Comparison of ENCODE assay signal across 9 cellular contexts in the genomic region with DNA sequence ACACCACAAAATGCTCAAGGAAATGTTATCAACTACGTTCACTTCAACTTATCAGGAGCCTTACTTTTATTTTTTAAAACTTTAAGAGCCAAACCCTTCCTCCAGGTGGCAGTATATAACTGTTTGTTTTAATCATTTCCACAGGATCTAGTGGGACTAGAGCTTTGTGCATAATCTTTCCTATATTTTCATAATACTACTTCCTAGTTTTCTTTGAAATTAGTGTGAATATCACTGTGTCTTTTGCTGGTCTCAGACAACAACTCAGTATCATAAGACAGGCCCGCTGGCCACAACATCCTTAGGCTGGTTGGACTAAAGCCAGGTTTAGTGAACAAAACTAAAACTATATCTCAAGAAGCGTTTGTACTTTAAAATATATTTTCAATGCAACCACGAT.
DNase-seq lines count a peak whose midpoint lies in the region; TF ChIP-seq lines count a peak whose summit lies in the region.
"Had no signal": no experiment of that assay in that cellular context is flagged by ENCODE, and none has a peak within 500 bp of the region (broad histone marks: within the 10 kb centered on the region; RNA-seq: fewer than 3 reads in every experiment).

No MANE protein-coding gene starts in this region.

- peaks cover 44% of the 10 kb centered on the region for H3K36me3 Mint-ChIP-seq in activated T-helper 1 cell treated with anti-CD3 and anti-CD28 coated beads, Interleukin-12 subunit alpha, Interleukin-12 subunit beta, Interleukin-2, Interleukin-4 antibody, amounts not matched to agents 30 ng/mL and 10 ng/mL and 1 ng/mL, durations not matched to agents 14 hours and 24 hours and 36 hours (ENCODE audit: low read depth)
- peaks cover 4% of the 10 kb centered on the region for H3K36me3 Mint-ChIP-seq in activated T-helper 2 cell treated with anti-CD3 and anti-CD28 coated beads, Interferon-gamma antibody, Interleukin-2, Interleukin-4, amounts not matched to agents 10 μg/mL and 5 μg/mL and 100 μg/mL, durations not matched to agents 14 hours and 24 hours and 36 hours (ENCODE audit: low read depth)

- no peak overlapping the region for H3K4me3 Mint-ChIP-seq in activated T-helper 1 cell treated with anti-CD3 and anti-CD28 coated beads, Interleukin-12 subunit alpha, Interleukin-12 subunit beta, Interleukin-2, Interleukin-4 antibody, amounts not matched to agents 30 ng/mL and 10 ng/mL and 1 ng/mL, durations not matched to agents 14 hours and 24 hours and 36 hours
- H3K4me3 Mint-ChIP-seq in activated T-helper 2 cell treated with anti-CD3 and anti-CD28 coated beads, Interferon-gamma antibody, Interleukin-2, Interleukin-4, amounts not matched to agents 10 μg/mL and 5 μg/mL and 100 μg/mL, durations not matched to agents 14 hours and 24 hours and 36 hours (ENCODE audit: low read depth), result no peak overlapping the region

- no peaks in the 10 kb centered on the region for H3K9me3 Mint-ChIP-seq in activated T-helper 1 cell treated with anti-CD3 and anti-CD28 coated beads, Interleukin-12 subunit alpha, Interleukin-12 subunit beta, Interleukin-2, Interleukin-4 antibody, amounts not matched to agents 30 ng/mL and 10 ng/mL and 1 ng/mL, durations not matched to agents 14 hours and 24 hours and 36 hours
- H3K9me3 Mint-ChIP-seq in activated T-helper 2 cell treated with anti-CD3 and anti-CD28 coated beads, Interferon-gamma antibody, Interleukin-2, Interleukin-4, amounts not matched to agents 10 μg/mL and 5 μg/mL and 100 μg/mL, durations not matched to agents 14 hours and 24 hours and 36 hours, result no peaks in the 10 kb centered on the region

- CTCF ChIA-PET in HEK293 (lab: Yijun Ruan, JAX), result interaction anchor here (0.5 to 10.3 kb wide), 41 partner anchors 9 to 1160 kb away, joined by 3 to 161 read pairs (median 3); no protein-coding TSS in a partner anchor

- intact Hi-C loops in activated T-helper 1 cell treated with anti-CD3 and anti-CD28 coated beads, Interleukin-12 subunit alpha, Interleukin-12 subunit beta, Interleukin-2, Interleukin-4 antibody, amounts not matched to agents 30 ng/mL and 10 ng/mL and 1 ng/mL, durations not matched to agents 14 hours and 24 hours and 36 hours (cut with micrococcal nuclease), result loop anchor here (1.0 to 5.0 kb wide), 5 partner anchors 96 to 459 kb away; a partner anchor contains a TSS
- intact Hi-C loops in activated T-helper 2 cell treated with anti-CD3 and anti-CD28 coated beads, Interferon-gamma antibody, Interleukin-2, Interleukin-4, amounts not matched to agents 10 μg/mL and 5 μg/mL and 100 μg/mL, durations not matched to agents 14 hours and 24 hours and 36 hours (cut with micrococcal nuclease), result loop anchor here (1.0 kb wide), 2 partner anchors 382 to 406 kb away; no protein-coding TSS in a partner anchor

- peaks cover 11% of the 10 kb centered on the region; the same call in 1 of the 2 replicates for H3K4me1 ChIP-seq in HEK293 (ENCODE audit: control insufficient read depth, insufficient read depth, low read length)

- peaks cover 46% of the 10 kb centered on the region for H3K4me1 Mint-ChIP-seq in activated T-helper 1 cell treated with anti-CD3 and anti-CD28 coated beads, Interleukin-12 subunit alpha, Interleukin-12 subunit beta, Interleukin-2, Interleukin-4 antibody, amounts not matched to agents 30 ng/mL and 10 ng/mL and 1 ng/mL, durations not matched to agents 14 hours and 24 hours and 36 hours (ENCODE audit: low read depth)
- peaks cover 39% of the 10 kb centered on the region for H3K4me1 Mint-ChIP-seq in activated T-helper 2 cell treated with anti-CD3 and anti-CD28 coated beads, Interferon-gamma antibody, Interleukin-2, Interleukin-4, amounts not matched to agents 10 μg/mL and 5 μg/mL and 100 μg/mL, durations not matched to agents 14 hours and 24 hours and 36 hours (ENCODE audit: low read depth)

- POLR2A ChIA-PET in HEK293 (lab: Yijun Ruan, JAX), result no interaction called here

- TF ChIP-seq CTCF in C4-2B (conservative IDR thresholded peaks at IDR 0.05), result peak; percentile 72
- no peak for TF ChIP-seq CTCF in HEK293 (tag by site-specific recombination; IDR thresholded peaks at IDR 0.05)

- no peaks in the 10 kb centered on the region for H3K9me3 ChIP-seq in HEK293 (ENCODE audit: control insufficient read depth, insufficient read depth, low read depth, low read length)

- no peaks in the 10 kb centered on the region for H3K27me3 Mint-ChIP-seq in activated T-helper 1 cell treated with anti-CD3 and anti-CD28 coated beads, Interleukin-12 subunit alpha, Interleukin-12 subunit beta, Interleukin-2, Interleukin-4 antibody, amounts not matched to agents 30 ng/mL and 10 ng/mL and 1 ng/mL, durations not matched to agents 14 hours and 24 hours and 36 hours (ENCODE audit: insufficient read depth)
- H3K27me3 Mint-ChIP-seq in activated T-helper 2 cell treated with anti-CD3 and anti-CD28 coated beads, Interferon-gamma antibody, Interleukin-2, Interleukin-4, amounts not matched to agents 10 μg/mL and 5 μg/mL and 100 μg/mL, durations not matched to agents 14 hours and 24 hours and 36 hours (ENCODE audit: low read depth), result no peaks in the 10 kb centered on the region

- DNase-seq in NCI-H748 treated with DMSO at 0.1 percent for 48 hours (lab: John Stamatoyannopoulos, UW) (peak; percentile 43), brain pericyte (ENCODE audit: low read depth, low spot score) (peak; percentile 39), left kidney (ENCODE audit: low read depth, low spot score) (peak; percentile 77), UCSD-AML1 (lab: John Stamatoyannopoulos, UW; ENCODE audit: unreplicated experiment) (no peak)
- no peak for DNase-seq in activated T-helper 1 cell treated with anti-CD3 and anti-CD28 coated beads, Interleukin-12 subunit alpha, Interleukin-12 subunit beta, Interleukin-2, Interleukin-4 antibody, amounts not matched to agents 30 ng/mL and 10 ng/mL and 1 ng/mL, durations not matched to agents 14 hours and 24 hours and 36 hours (ENCODE audit: low spot score)
- no peak for DNase-seq in activated T-helper 2 cell treated with anti-CD3 and anti-CD28 coated beads, Interferon-gamma antibody, Interleukin-2, Interleukin-4, amounts not matched to agents 10 μg/mL and 5 μg/mL and 100 μg/mL, durations not matched to agents 14 hours and 24 hours and 36 hours (ENCODE audit: low spot score)

- H3K27ac ChIP-seq in C4-2B (no peak overlapping the region), HEK293 (ENCODE audit: extremely low read depth, low read depth, low read length) (no peak overlapping the region)
- H3K27ac ChIP-seq: HL-60 had no signal

- H3K4me3 ChIP-seq in HEK293 (ENCODE audit: low read depth, low read length), result no peak overlapping the region

- peaks cover 4% of the 10 kb centered on the region in 2 experiments; a peak in 2 of 3 replicates for H3K36me3 ChIP-seq in HEK293 (ENCODE audit: control insufficient read depth in 2 of 2, insufficient read depth in 1 of 2, low read length in 2 of 2)

- H3K27ac Mint-ChIP-seq in activated T-helper 1 cell treated with anti-CD3 and anti-CD28 coated beads, Interleukin-12 subunit alpha, Interleukin-12 subunit beta, Interleukin-2, Interleukin-4 antibody, amounts not matched to agents 30 ng/mL and 10 ng/mL and 1 ng/mL, durations not matched to agents 14 hours and 24 hours and 36 hours, result no peak overlapping the region
- H3K27ac Mint-ChIP-seq in activated T-helper 2 cell treated with anti-CD3 and anti-CD28 coated beads, Interferon-gamma antibody, Interleukin-2, Interleukin-4, amounts not matched to agents 10 μg/mL and 5 μg/mL and 100 μg/mL, durations not matched to agents 14 hours and 24 hours and 36 hours, result no peak overlapping the region

TF ChIP-seq in HEK293, 187 proteins besides CTCF, POLR2A, EP300 and RAD21:
- TF ChIP-seq ZNF10 (tag by site-specific recombination; IDR thresholded peaks at IDR 0.05) (peak; percentile 48; the same call in 1 of the 2 replicates), ZBTB48 (tag by site-specific recombination; IDR thresholded peaks at IDR 0.05) (no peak), ZNF184 (tag by site-specific recombination; IDR thresholded peaks at IDR 0.05) (no peak), ZXDB (tag by site-specific recombination; IDR thresholded peaks at IDR 0.05) (no peak), ZNF596 (tag by site-specific recombination; IDR thresholded peaks at IDR 0.05) (no peak), ZNF654 (tag by site-specific recombination; IDR thresholded peaks at IDR 0.05; ENCODE audit: low read depth) (peak; percentile 60)
- TF ChIP-seq, protein P1, sequence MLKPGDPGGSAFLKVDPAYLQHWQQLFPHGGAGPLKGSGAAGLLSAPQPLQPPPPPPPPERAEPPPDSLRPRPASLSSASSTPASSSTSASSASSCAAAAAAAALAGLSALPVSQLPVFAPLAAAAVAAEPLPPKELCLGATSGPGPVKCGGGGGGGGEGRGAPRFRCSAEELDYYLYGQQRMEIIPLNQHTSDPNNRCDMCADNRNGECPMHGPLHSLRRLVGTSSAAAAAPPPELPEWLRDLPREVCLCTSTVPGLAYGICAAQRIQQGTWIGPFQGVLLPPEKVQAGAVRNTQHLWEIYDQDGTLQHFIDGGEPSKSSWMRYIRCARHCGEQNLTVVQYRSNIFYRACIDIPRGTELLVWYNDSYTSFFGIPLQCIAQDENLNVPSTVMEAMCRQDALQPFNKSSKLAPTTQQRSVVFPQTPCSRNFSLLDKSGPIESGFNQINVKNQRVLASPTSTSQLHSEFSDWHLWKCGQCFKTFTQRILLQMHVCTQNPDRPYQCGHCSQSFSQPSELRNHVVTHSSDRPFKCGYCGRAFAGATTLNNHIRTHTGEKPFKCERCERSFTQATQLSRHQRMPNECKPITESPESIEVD (tag by site-specific recombination; IDR thresholded peaks at IDR 0.05), result no peak

Comparison
In these comparisons a context has a peak if more than half of its experiments do, and no peak if none do; other contexts are left out.
1. DNase-seq: peak in NCI-H748 treated with DMSO at 0.1 percent for 48 hours (single experiment), brain pericyte (single experiment) and left kidney (single experiment); none in activated T-helper 1 cell treated with anti-CD3 and anti-CD28 coated beads, Interleukin-12 subunit alpha, Interleukin-12 subunit beta, Interleukin-2, Interleukin-4 antibody, amounts not matched to agents 30 ng/mL and 10 ng/mL and 1 ng/mL, durations not matched to agents 14 hours and 24 hours and 36 hours (single experiment), UCSD-AML1 (single experiment) and activated T-helper 2 cell treated with anti-CD3 and anti-CD28 coated beads, Interferon-gamma antibody, Interleukin-2, Interleukin-4, amounts not matched to agents 10 μg/mL and 5 μg/mL and 100 μg/mL, durations not matched to agents 14 hours and 24 hours and 36 hours (single experiment).